In the genomic region with DNA sequence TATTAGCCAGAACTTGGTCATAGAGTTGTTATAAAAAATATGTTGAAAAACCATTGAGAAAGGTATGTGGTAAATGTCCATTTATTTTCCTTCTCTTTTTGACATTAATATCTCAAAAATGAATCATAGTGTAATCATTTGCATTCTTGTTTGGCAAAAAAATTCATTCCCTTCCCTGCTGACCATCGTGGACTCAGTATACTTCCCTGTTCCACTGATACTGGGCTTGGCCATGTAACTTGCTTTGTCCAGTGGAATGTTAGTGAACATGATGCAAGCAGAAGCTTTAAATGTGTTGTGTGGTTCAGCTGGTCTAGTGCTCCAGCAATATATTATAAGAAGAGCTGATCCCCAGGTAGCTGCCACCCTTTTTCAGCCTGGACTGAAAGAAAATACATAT, we compare ENCODE assay signal across 24 cellular contexts.
"Had no signal": no experiment of that assay in that cellular context is flagged by ENCODE, and none has a peak within 500 bp of the region (broad histone marks: within the 10 kb centered on the region; RNA-seq: fewer than 3 reads in every experiment).

No MANE protein-coding gene starts in this region.

- H3K36me3 ChIP-seq: neural progenitor cell, ovary, right atrium auricular region, sigmoid colon, stomach, thoracic aorta, transverse colon had no signal

- H3K27me3 ChIP-seq: dorsolateral prefrontal cortex, foreskin keratinocyte, hepatocyte, neural progenitor cell, ovary, right atrium auricular region, sigmoid colon, stomach, transverse colon had no signal

- FAIRE-seq: small intestine had no signal

- H3K27ac ChIP-seq: coronary artery, dorsolateral prefrontal cortex, foreskin keratinocyte, hepatocyte, neural progenitor cell, ovary, right atrium auricular region, sigmoid colon, stomach, thoracic aorta, transverse colon had no signal

- H3K79me2 ChIP-seq: hepatocyte had no signal

- DNase-seq: dorsolateral prefrontal cortex; effector CD8-positive, alpha-beta T cell; left colon; left ventricle myocardium superior; mesenchymal stem cell; midbrain; nucleus accumbens; ovary; sigmoid colon; small intestine; stimulated activated CD4-positive, alpha-beta T cell treated with anti-CD3 and anti-CD28 coated beads, Interleukin-12 subunit alpha, Interleukin-12 subunit beta, amount 100 ng/mL, for 4 hours; stimulated activated naive CD4-positive, alpha-beta T cell; stomach; substantia nigra; transverse colon had no signal

- H2AFZ ChIP-seq: hepatocyte, neural progenitor cell had no signal

- H3K4me1 ChIP-seq: foreskin keratinocyte, right atrium auricular region, sigmoid colon, transverse colon had no signal

- H3K9ac ChIP-seq: neural progenitor cell had no signal

- H3K4me2 ChIP-seq: hepatocyte, neural progenitor cell had no signal

- H3K4me3 ChIP-seq: coronary artery, dorsolateral prefrontal cortex, hepatocyte, lung, neural progenitor cell, ovary, right atrium auricular region, sigmoid colon, stomach, thoracic aorta, transverse colon had no signal

- ATAC-seq: esophagus mucosa; foreskin keratinocyte; left colon; left ventricle myocardium superior; natural killer cell treated with Interleukin-12 subunit alpha and Interleukin-12 subunit beta and Interleukin-15 and Interleukin-18, amount 100 ng/mL, for 72 hours had no signal

- H3K9me3 ChIP-seq: ovary had no signal
